In genomic region chr6:32979720-32980487, GRCh38 we compare ENCODE assay signal across 18 cellular contexts. TPM values are rescaled to one million over a fixed set of nuclear protein-coding genes. Genes with fewer than 3 reads are reported as not detected.
DNase-seq lines count a peak whose midpoint lies in the region; ATAC-seq and TF ChIP-seq lines count a peak whose summit lies in the region.
"Had no signal": no experiment of that assay in that cellular context is flagged by ENCODE, and none has a peak within 500 bp of the region (broad histone marks: within the 10 kb centered on the region; RNA-seq: fewer than 3 reads in every experiment).

No MANE protein-coding gene starts in this region.

- intact Hi-C loops in body of pancreas (cut with DNase I): loop anchor here (10.0 kb wide), 1 partner anchor 95 kb away; no protein-coding TSS in a partner anchor
- intact Hi-C loops in dorsolateral prefrontal cortex (cut with DNase I): no loop called here

- no peaks in the 10 kb centered on the region for H3K27me3 Mint-ChIP-seq in activated naive CD4-positive, alpha-beta T cell treated with anti-CD3 and anti-CD28 coated beads, Interleukin-2, amount 50 U/mL, for 24 hours
- H3K27me3 Mint-ChIP-seq in T-cell (no peaks in the 10 kb centered on the region), endothelial cell (ENCODE audit: unreplicated experiment) (no peaks in the 10 kb centered on the region)

- H3K36me3 Mint-ChIP-seq in activated naive CD4-positive, alpha-beta T cell treated with anti-CD3 and anti-CD28 coated beads, Interleukin-2, amount 50 U/mL, for 24 hours: peaks cover 39% of the 10 kb centered on the region
- peaks cover 59% of the 10 kb centered on the region for H3K36me3 Mint-ChIP-seq in T-cell
- H3K36me3 Mint-ChIP-seq in endothelial cell (ENCODE audit: low read depth, unreplicated experiment): peaks cover 64% of the 10 kb centered on the region
- H3K36me3 Mint-ChIP-seq in stimulated activated effector memory CD8-positive, alpha-beta T cell treated with anti-CD3 and anti-CD28 coated beads, Interleukin-12 subunit alpha, Interleukin-12 subunit beta, amount 100 ng/mL, for 72 hours: peaks cover 86% of the 10 kb centered on the region

- peak overlapping the region; percentile 62 for H3K27ac Mint-ChIP-seq in activated naive CD4-positive, alpha-beta T cell treated with anti-CD3 and anti-CD28 coated beads, Interleukin-2, amount 50 U/mL, for 24 hours
- peak overlapping the region; percentile 19 to 34 for H3K27ac Mint-ChIP-seq in T-cell
- H3K27ac Mint-ChIP-seq in endothelial cell (ENCODE audit: unreplicated experiment): no peak overlapping the region
- peak overlapping the region; percentile 99 for H3K27ac Mint-ChIP-seq in stimulated activated effector memory CD8-positive, alpha-beta T cell treated with anti-CD3 and anti-CD28 coated beads, Interleukin-12 subunit alpha, Interleukin-12 subunit beta, amount 100 ng/mL, for 72 hours
- H3K27ac Mint-ChIP-seq: T-helper 2 cell treated with Interferon-gamma antibody and Interleukin-4, amounts not matched to agents 5 μg/mL and 100 μg/mL, for 36 hours had no signal

- TF ChIP-seq POLR2A in body of pancreas (IDR thresholded peaks at IDR 0.05): no peak

- ATAC-seq in T-cell (replicated peaks in 1 of 4) (no peak), body of pancreas (no peak)
- no peak for ATAC-seq in stimulated activated effector memory CD8-positive, alpha-beta T cell treated with anti-CD3 and anti-CD28 coated beads, Interleukin-12 subunit alpha, Interleukin-12 subunit beta, amount 100 ng/mL, for 72 hours

- no peaks in the 10 kb centered on the region for H3K9me3 Mint-ChIP-seq in activated naive CD4-positive, alpha-beta T cell treated with anti-CD3 and anti-CD28 coated beads, Interleukin-2, amount 50 U/mL, for 24 hours
- H3K9me3 Mint-ChIP-seq in T-cell (no peaks in the 10 kb centered on the region), endothelial cell (ENCODE audit: unreplicated experiment) (no peaks in the 10 kb centered on the region)
- H3K9me3 Mint-ChIP-seq in stimulated activated effector memory CD8-positive, alpha-beta T cell treated with anti-CD3 and anti-CD28 coated beads, Interleukin-12 subunit alpha, Interleukin-12 subunit beta, amount 100 ng/mL, for 72 hours: no peaks in the 10 kb centered on the region
- H3K9me3 Mint-ChIP-seq: T-helper 2 cell treated with Interferon-gamma antibody and Interleukin-4, amounts not matched to agents 5 μg/mL and 100 μg/mL, for 36 hours had no signal

- H3K36me3 ChIP-seq in body of pancreas (replicated peaks in 1 of 2; ENCODE audit: insufficient read depth in 1 of 2, low read depth in 2 of 2): peaks cover 39 to 52% of the 10 kb centered on the region in 2 donors

- H3K4me3 ChIP-seq in body of pancreas (no peak overlapping the region), dorsolateral prefrontal cortex (no peak overlapping the region)
- H3K4me3 ChIP-seq: HAP-1 had no signal

- POLR2A ChIA-PET in T-cell (lab: Charles Lee): interaction anchor here (0.6 to 2.4 kb wide), 5 partner anchors 8 to 798 kb away, joined by 3 to 22 read pairs (median 4); no protein-coding TSS in a partner anchor

- TF ChIP-seq CTCF in endothelial cell (IDR thresholded peaks at IDR 0.05; ENCODE audit: unreplicated experiment) (no peak), body of pancreas (IDR thresholded peaks at IDR 0.05) (peak in 1 of 7 experiments; percentile 8), dorsolateral prefrontal cortex (IDR thresholded peaks at IDR 0.05 in 54 of 56, conservative IDR thresholded peaks at IDR 0.05 in 2 of 56; ENCODE audit: low read depth in 1 of 56, partially characterized antibody in 56 of 56) (no peak)

- no peaks in the 10 kb centered on the region for H3K9me3 ChIP-seq in body of pancreas
- H3K9me3 ChIP-seq: HAP-1 had no signal

- CTCF ChIA-PET in T-cell (lab: Charles Lee): interaction anchor here (0.5 to 6.0 kb wide), 8 partner anchors 8 to 217 kb away, joined by 3 to 124 read pairs (median 6); partner anchors contain the start of gene HLA-DMA (in 1 of the 2)

- DNase-seq in activated naive CD4-positive, alpha-beta T cell treated with Interleukin-2 at 50 U/mL for 16 hours: no peak
- no peak for DNase-seq in T-cell
- no peak for DNase-seq in endothelial cell (ENCODE audit: low spot score)
- peak in 1 of 2 donors; percentile 46 for DNase-seq in stimulated activated effector memory CD8-positive, alpha-beta T cell treated with anti-CD3 and anti-CD28 coated beads, Interleukin-12 subunit alpha, Interleukin-12 subunit beta, amount 100 ng/mL, for 72 hours (ENCODE audit: low spot score in 2 of 2)
- no peak for DNase-seq in body of pancreas
- no peak for DNase-seq in dorsolateral prefrontal cortex
- no peak for DNase-seq in NCI-H187 treated with DMSO at 0.1 percent for 48 hours (lab: John Stamatoyannopoulos, UW)
- DNase-seq: activated CD4-positive, alpha-beta T cell treated with anti-CD3 and anti-CD28 coated beads for 4 hours; COR-L47; cortex of kidney; NCI-H446 treated with DMSO at 0.1 percent for 48 hours; SIG-M5 had no signal

- WGBS in body of pancreas, 2 donors: 85 to 86% methylated on average over 11 to 12 of the region's 12 CpGs

- peak overlapping the region; percentile 15 for H3K4me3 Mint-ChIP-seq in activated naive CD4-positive, alpha-beta T cell treated with anti-CD3 and anti-CD28 coated beads, Interleukin-2, amount 50 U/mL, for 24 hours
- H3K4me3 Mint-ChIP-seq in T-cell (no peak overlapping the region), endothelial cell (ENCODE audit: unreplicated experiment) (peak overlapping the region; percentile 43)
- no peak overlapping the region for H3K4me3 Mint-ChIP-seq in stimulated activated effector memory CD8-positive, alpha-beta T cell treated with anti-CD3 and anti-CD28 coated beads, Interleukin-12 subunit alpha, Interleukin-12 subunit beta, amount 100 ng/mL, for 72 hours
- H3K4me3 Mint-ChIP-seq: T-helper 2 cell treated with Interferon-gamma antibody and Interleukin-4, amounts not matched to agents 5 μg/mL and 100 μg/mL, for 36 hours had no signal

- H3K27ac ChIP-seq in body of pancreas: no peak overlapping the region
- H3K27ac ChIP-seq in dorsolateral prefrontal cortex: peak overlapping the region in 1 of 59 donors; percentile 6

- peaks cover 81% of the 10 kb centered on the region for H3K4me1 ChIP-seq in body of pancreas

- H3K27me3 ChIP-seq in body of pancreas (no peaks in the 10 kb centered on the region), dorsolateral prefrontal cortex (no peaks in the 10 kb centered on the region)

- peaks cover 68% of the 10 kb centered on the region for H3K4me1 Mint-ChIP-seq in activated naive CD4-positive, alpha-beta T cell treated with anti-CD3 and anti-CD28 coated beads, Interleukin-2, amount 50 U/mL, for 24 hours
- H3K4me1 Mint-ChIP-seq in T-cell (peaks cover 58 to 76% (median 67%) of the 10 kb centered on the region in 3 donors), endothelial cell (ENCODE audit: unreplicated experiment) (peaks cover 33% of the 10 kb centered on the region)
- peaks cover 76% of the 10 kb centered on the region for H3K4me1 Mint-ChIP-seq in stimulated activated effector memory CD8-positive, alpha-beta T cell treated with anti-CD3 and anti-CD28 coated beads, Interleukin-12 subunit alpha, Interleukin-12 subunit beta, amount 100 ng/mL, for 72 hours

RNA-seq across cellular contexts. Expression of gene BRD2, which starts 11.5 kb away (rescaled TPM):
- total RNA-seq in T-cell (100 to 1,000 TPM; 320 to 383 (median 358) TPM), endothelial cell (ENCODE audit: unreplicated experiment) (186 TPM), body of pancreas (100 to 1,000 TPM in 1 of 2 donors, 10 to 100 TPM in 1; 99.1 to 171 TPM), dorsolateral prefrontal cortex (100 to 1,000 TPM; 107 to 197 (median 134) TPM)

RNA-seq across cellular contexts. Expression of gene HLA-DMA, which starts 27.0 kb away (rescaled TPM):
- total RNA-seq in T-cell (10 to 100 TPM; 22.3 to 37.8 (median 27.5) TPM), endothelial cell (ENCODE audit: unreplicated experiment) (13.0 TPM), body of pancreas (10 to 100 TPM; 15.8 to 26.7 TPM), dorsolateral prefrontal cortex (10 to 100 TPM in 91 of 120 experiments, 1 to 10 TPM in 29; 5.0 to 44.2 (median 15.1) TPM)

RNA-seq across cellular contexts. Expression of gene HLA-DOA, which starts 29.5 kb away (rescaled TPM):
- total RNA-seq in T-cell (10 to 100 TPM in 3 of 5 donors, 1 to 10 TPM in 2; 6.1 to 17.0 (median 13.4) TPM), endothelial cell (ENCODE audit: unreplicated experiment) (7.3 TPM), body of pancreas (10 to 100 TPM in 1 of 2 donors, 1 to 10 TPM in 1; 2.0 to 83.3 TPM), dorsolateral prefrontal cortex (1 to 10 TPM in 118 of 120 experiments, under 1 TPM in 2; 0.64 to 9.6 (median 3.2) TPM)
- total RNA-seq: HT1080, lung microvascular endothelial cell, MCF 10A had no signal

RNA-seq across cellular contexts. Expression of gene HLA-DMB, which starts 39.1 kb away (rescaled TPM):
- total RNA-seq in T-cell: 10 to 100 TPM in 3 of 5 donors, 1 to 10 TPM in 2; 8.8 to 30.6 (median 10.6) TPM
- total RNA-seq in endothelial cell (ENCODE audit: unreplicated experiment): 1.3 TPM
- 10 to 100 TPM in 1 of 2 donors, 1 to 10 TPM in 1; 3.0 to 14.3 TPM for total RNA-seq in body of pancreas
- 10 to 100 TPM in 63 of 120 experiments, 1 to 10 TPM in 57; 2.4 to 46.1 (median 10.3) TPM for total RNA-seq in dorsolateral prefrontal cortex
- total RNA-seq: lung microvascular endothelial cell, MCF 10A had no signal

Comparison
In these comparisons a context has a peak if more than half of its experiments do, and no peak if none do; other contexts are left out.
1. H3K4me3 Mint-ChIP-seq: peak in activated naive CD4-positive, alpha-beta T cell treated with anti-CD3 and anti-CD28 coated beads, Interleukin-2, amount 50 U/mL, for 24 hours (single experiment) and endothelial cell (single experiment); none in T-cell (0 of 3) and stimulated activated effector memory CD8-positive, alpha-beta T cell treated with anti-CD3 and anti-CD28 coated beads, Interleukin-12 subunit alpha, Interleukin-12 subunit beta, amount 100 ng/mL, for 72 hours (single experiment).